Comparison of ENCODE assay signal across 17 cellular contexts in the genomic region with DNA sequence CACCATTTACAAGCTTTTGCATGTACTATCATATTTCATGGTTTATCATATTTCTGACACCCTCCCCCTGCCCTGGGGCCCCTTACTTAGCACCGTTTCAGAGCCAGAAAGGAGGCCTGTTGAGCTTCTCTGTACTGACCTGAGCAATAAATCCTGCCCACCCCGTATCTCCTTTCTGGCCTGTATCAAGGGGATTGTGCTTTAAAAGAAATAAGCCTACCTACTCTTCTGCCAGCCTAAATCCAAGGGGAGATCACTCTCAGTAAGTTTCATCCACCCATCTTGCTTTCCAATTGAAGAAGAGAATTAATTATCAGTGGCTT. TPM values are rescaled to one million over a fixed set of nuclear protein-coding genes. Genes with fewer than 3 reads are reported as not detected.
DNase-seq lines count a peak whose midpoint lies in the region; ATAC-seq, FAIRE-seq and TF ChIP-seq lines count a peak whose summit lies in the region.
"Had no signal": no experiment of that assay in that cellular context is flagged by ENCODE, and none has a peak within 500 bp of the region (broad histone marks: within the 10 kb centered on the region; RNA-seq: fewer than 3 reads in every experiment).

No MANE protein-coding gene starts in this region.

- TF ChIP-seq RAD21 in IMR-90 (IDR thresholded peaks at IDR 0.05; ENCODE audit: low read length) (no peak), H1 (IDR thresholded peaks at IDR 0.05 in 1 of 2, conservative IDR thresholded peaks at IDR 0.05 in 1 of 2; ENCODE audit: low read depth in 2 of 2, low read length in 2 of 2) (no peak)

- H4K20me1 ChIP-seq in IMR-90 (ENCODE audit: insufficient read depth, low read length): no peaks in the 10 kb centered on the region
- H4K20me1 ChIP-seq in H1 (replicated peaks in 1 of 2; ENCODE audit: control insufficient read depth in 1 of 2, insufficient read depth in 2 of 2, low read length in 2 of 2): no peaks in the 10 kb centered on the region
- H4K20me1 ChIP-seq: BLaER1 had no signal

- no peak for FAIRE-seq in H1 (lab: Jason Lieb, UNC)
- FAIRE-seq: A549 had no signal

- in situ Hi-C loops in IMR-90 (cut with MboI; ENCODE audit: low sequenced_read_pairs): no loop called here

- CTCF ChIA-PET in Calu3 (lab: Charles Lee): interaction anchor here (1.3 kb wide), 1 partner anchor 11 kb away, joined by 3 read pairs; no protein-coding TSS in a partner anchor
- CTCF ChIA-PET in IMR-90 (lab: Yijun Ruan, JAX): no interaction called here
- CTCF ChIA-PET in H1 (lab: Charles Lee; ENCODE audit: partially characterized antibody): interaction anchor here (0.7 to 2.3 kb wide), 24 partner anchors 9 to 1016 kb away, joined by 3 to 13 read pairs (median 4); no protein-coding TSS in a partner anchor

- H3K27me3 ChIP-seq in IMR-90 (ENCODE audit: control insufficient read depth, insufficient read depth, low read length) (no peaks in the 10 kb centered on the region), H1 (replicated peaks in 1 of 4; ENCODE audit: control insufficient read depth in 3 of 4, extremely low read depth in 1 of 4, insufficient read depth in 3 of 4, low read length in 3 of 4) (no peaks in the 10 kb centered on the region)
- H3K27me3 ChIP-seq: BLaER1, SJSA1 had no signal

- peak overlapping the region; percentile 86 for H2BK5ac ChIP-seq in IMR-90 (ENCODE audit: low read depth, low read length, poor library complexity, severe bottlenecking)
- H2BK5ac ChIP-seq in H1 (ENCODE audit: low read depth, low read length): no peak overlapping the region

- H3K4me3 Mint-ChIP-seq in Calu3 (ENCODE audit: low read depth, unreplicated experiment) (no peak overlapping the region), nephron (no peak overlapping the region)
- H3K4me3 Mint-ChIP-seq: CD4-positive, alpha-beta memory T cell; HFFc6; IgD-negative memory B cell had no signal

- H3K9ac ChIP-seq in IMR-90 (ENCODE audit: low read depth, low read length) (no peak overlapping the region), H1 (replicated peaks in 1 of 4; ENCODE audit: extremely low read depth in 1 of 4, low read depth in 3 of 4, low read length in 3 of 4) (no peak overlapping the region)
- H3K9ac ChIP-seq: BLaER1 had no signal

- H3K9me3 Mint-ChIP-seq in Calu3 (ENCODE audit: low read depth, unreplicated experiment) (peaks cover 9% of the 10 kb centered on the region), nephron (no peaks in the 10 kb centered on the region)
- H3K9me3 Mint-ChIP-seq: CD4-positive, alpha-beta memory T cell; HFFc6; IgD-negative memory B cell had no signal

- TF ChIP-seq EP300 in H1 (IDR thresholded peaks at IDR 0.05; ENCODE audit: borderline replicate concordance in 1 of 2, low read depth in 2 of 2, low read length in 2 of 2): no peak

- no peak overlapping the region for H3K4me2 ChIP-seq in IMR-90 (ENCODE audit: low read depth, low read length)
- H3K4me2 ChIP-seq in H1 (ENCODE audit: insufficient read depth in 1 of 2, low read depth in 2 of 2, low read length in 2 of 2): no peak overlapping the region
- H3K4me2 ChIP-seq: A549, BLaER1, PC-9 had no signal

- H4K91ac ChIP-seq in IMR-90 (ENCODE audit: insufficient read depth, low read depth, low read length) (peak overlapping the region; percentile 39), H1 (replicated peaks; ENCODE audit: insufficient read length, low read length) (no peak overlapping the region)

- no TSS peak for BruUV-seq in Calu3 (replicated peaks; lab: Mats Ljungman, UMichigan)
- no TSS peak for BruUV-seq in IMR-90 (replicated peaks; lab: Mats Ljungman, UMichigan)

- peaks cover 0 to 13% of the 10 kb centered on the region in 2 experiments; a peak in 2 of 4 replicates for H3K79me1 ChIP-seq in IMR-90 (ENCODE audit: low read depth in 1 of 2, low read length in 2 of 2)
- no peaks in the 10 kb centered on the region for H3K79me1 ChIP-seq in H1 (ENCODE audit: low read depth, low read length)

- H2BK15ac ChIP-seq in IMR-90 (ENCODE audit: low read depth, low read length) (peak overlapping the region; percentile 92; the same call in 2 of the 3 replicates), H1 (ENCODE audit: low read length) (no peak overlapping the region)

- peaks cover 54% of the 10 kb centered on the region for H3K4me1 Mint-ChIP-seq in Calu3 (ENCODE audit: low read depth, unreplicated experiment)
- H3K4me1 Mint-ChIP-seq in nephron: peaks cover 67% of the 10 kb centered on the region
- H3K4me1 Mint-ChIP-seq: CD4-positive, alpha-beta memory T cell; IgD-negative memory B cell had no signal

- DNase-seq in Calu3 (no peak), IMR-90 (no peak), H1 (ENCODE audit: low read depth in 1 of 2, low spot score in 2 of 2) (no peak), NCI-H524 (lab: John Stamatoyannopoulos, UW) (no peak), HPDE6-E6E7 (ENCODE audit: extremely low spot score) (no peak)
- DNase-seq: GF-D8, HFFc6, PC-9 had no signal

- H2AK9ac ChIP-seq in IMR-90 (replicated peaks; ENCODE audit: low read depth, low read length, poor library complexity): no peak overlapping the region

- H3K36me3 ChIP-seq in IMR-90 (ENCODE audit: control insufficient read depth, insufficient read depth, low read length) (no peaks in the 10 kb centered on the region), H1 (ENCODE audit: control insufficient read depth in 2 of 4, insufficient read depth in 4 of 4, low read length in 3 of 4) (no peaks in the 10 kb centered on the region)
- H3K36me3 ChIP-seq: BLaER1, SJSA1 had no signal

- H3K9me3 ChIP-seq in IMR-90 (ENCODE audit: control insufficient read depth, insufficient read depth, low read length) (no peaks in the 10 kb centered on the region), H1 (ENCODE audit: insufficient read depth in 2 of 2, low read depth in 1 of 2, low read length in 1 of 2) (no peaks in the 10 kb centered on the region)
- H3K9me3 ChIP-seq: A549, BLaER1, SJSA1 had no signal

- no peak overlapping the region for H3K56ac ChIP-seq in IMR-90 (ENCODE audit: extremely low read depth, insufficient read depth, low read length)
- no peak overlapping the region for H3K56ac ChIP-seq in H1 (replicated peaks; ENCODE audit: insufficient read length, low read depth, low read length)

- POLR2A ChIA-PET in IMR-90 (lab: Charles Lee; ENCODE audit: unreplicated experiment) (no interaction called here), H1 (lab: Charles Lee; ENCODE audit: partially characterized antibody) (no interaction called here)

- H2AFZ ChIP-seq in IMR-90 (replicated peaks; ENCODE audit: low read length, poor library complexity): no peak overlapping the region
- H2AFZ ChIP-seq in H1 (ENCODE audit: low read length): peak overlapping the region; percentile 47
- H2AFZ ChIP-seq: PC-9 had no signal

- peak overlapping the region; percentile 16; the same call in 1 of the 2 replicates for H3K27ac ChIP-seq in IMR-90 (ENCODE audit: insufficient read depth, low read length)
- no peak overlapping the region for H3K27ac ChIP-seq in H1 (ENCODE audit: low read depth, low read length)
- H3K27ac ChIP-seq: BLaER1, PC-9, RWPE1, SJSA1 had no signal

- H4K5ac ChIP-seq in IMR-90 (ENCODE audit: low read depth, low read length) (peak overlapping the region; percentile 38), H1 (ENCODE audit: insufficient read length, low read depth, low read length) (no peak overlapping the region)

- H3K4ac ChIP-seq in IMR-90 (ENCODE audit: low read depth, low read length) (peak overlapping the region; percentile 94; the same call in 1 of the 2 replicates), H1 (replicated peaks; ENCODE audit: insufficient read length, low read depth, low read length) (no peak overlapping the region)

- H3K27me3 Mint-ChIP-seq in Calu3 (ENCODE audit: unreplicated experiment): no peaks in the 10 kb centered on the region
- H3K27me3 Mint-ChIP-seq in nephron (ENCODE audit: low read depth): peaks cover 1% of the 10 kb centered on the region

- TF ChIP-seq POLR2A in IMR-90 (IDR thresholded peaks at IDR 0.05; ENCODE audit: low read depth, low read length): no peak
- no peak for TF ChIP-seq POLR2A in H1 (IDR thresholded peaks at IDR 0.05; ENCODE audit: control extremely low read depth in 1 of 2, low read depth in 2 of 2, low read length in 2 of 2)

- H3K23me2 ChIP-seq in H1 (ENCODE audit: low read depth, low read length): no peaks in the 10 kb centered on the region

- TF ChIP-seq CTCF in Calu3 (IDR thresholded peaks at IDR 0.05; ENCODE audit: unreplicated experiment) (no peak), IMR-90 (conservative IDR thresholded peaks at IDR 0.05; ENCODE audit: low read depth, low read length) (no peak), H1 (IDR thresholded peaks at IDR 0.05; ENCODE audit: control extremely low read depth in 1 of 3, insufficient read depth in 1 of 3, low read depth in 1 of 3, low read length in 3 of 3) (no peak), nephron (IDR thresholded peaks at IDR 0.05; ENCODE audit: unreplicated experiment in 3 of 3) (no peak)

- H2BK120ac ChIP-seq in IMR-90 (ENCODE audit: low read depth, low read length) (peak overlapping the region; percentile 93), H1 (replicated peaks; ENCODE audit: low read depth, low read length) (no peak overlapping the region)

- H2BK12ac ChIP-seq in H1 (ENCODE audit: low read depth, low read length): no peak overlapping the region; the same call in 1 of the 2 replicates

- ATAC-seq in IMR-90 (ENCODE audit: low read depth) (no peak), HG03432 (IDR thresholded peaks at IDR 0.05; ENCODE audit: unreplicated experiment) (no peak)

- H3K79me2 ChIP-seq in H1 (ENCODE audit: control insufficient read depth in 1 of 2, insufficient read depth in 2 of 2, low read length in 2 of 2): no peaks in the 10 kb centered on the region

- H3K36me3 Mint-ChIP-seq in Calu3 (ENCODE audit: insufficient read depth, unreplicated experiment): peaks cover 9% of the 10 kb centered on the region
- H3K36me3 Mint-ChIP-seq in nephron (ENCODE audit: low read depth): no peaks in the 10 kb centered on the region
- H3K36me3 Mint-ChIP-seq: CD4-positive, alpha-beta memory T cell; IgD-negative memory B cell had no signal

- H2AK5ac ChIP-seq in IMR-90 (ENCODE audit: low read depth, low read length): no peak overlapping the region; the same call in 1 of the 2 replicates
- H2AK5ac ChIP-seq in H1 (ENCODE audit: low read depth, low read length): no peak overlapping the region

- no CpG with 5 or more reads among the region's 2 CpGs for WGBS in IMR-90 (ENCODE audit: extremely low coverage in 2 of 2, insufficient read length in 1 of 2), 2 experiments
- 83% methylated on average over 2 of the region's 2 CpGs; no CpG with 5 or more reads in 1 of the 2 experiments for WGBS in H1 (ENCODE audit: extremely low coverage in 1 of 2, insufficient coverage in 1 of 2, insufficient read length in 1 of 2, insufficient replicate concordance in 2 of 2, low coverage in 1 of 2, low lambda C conversion rate in 2 of 2, missing lambda C conversion rate in 1 of 2), 2 experiments

- H3K14ac ChIP-seq in IMR-90 (replicated peaks; ENCODE audit: low read depth, low read length) (peak overlapping the region; percentile 61; the same call in 1 of the 2 replicates), H1 (ENCODE audit: insufficient read length) (no peak overlapping the region)

- H3K4me1 ChIP-seq in IMR-90 (ENCODE audit: control insufficient read depth, insufficient read depth, low read length) (peaks cover 25% of the 10 kb centered on the region), H1 (replicated peaks in 1 of 4; ENCODE audit: control insufficient read depth in 3 of 4, insufficient read depth in 4 of 4, low read length in 3 of 4) (peaks cover 0 to 3% (median 0%) of the 10 kb centered on the region in 4 experiments; a peak in 1 of 7 replicates)
- H3K4me1 ChIP-seq: BLaER1 had no signal

- intact Hi-C loops in Calu3 (cut with micrococcal nuclease; ENCODE audit: unreplicated experiment): no loop called here
- intact Hi-C loops in IMR-90 (cut with micrococcal nuclease): no loop called here

- H2BK20ac ChIP-seq in IMR-90 (ENCODE audit: low read depth, low read length) (peak overlapping the region; percentile 98), H1 (ENCODE audit: low read length) (no peak overlapping the region)

- H3K23ac ChIP-seq in IMR-90 (ENCODE audit: low read depth, low read length) (no peak overlapping the region), H1 (ENCODE audit: insufficient read length) (no peak overlapping the region)

- H3K4me3 ChIP-seq in IMR-90 (ENCODE audit: insufficient read depth, low read depth, low read length): no peak overlapping the region
- no peak overlapping the region for H3K4me3 ChIP-seq in H1 (ENCODE audit: extremely low read depth in 1 of 4, insufficient read depth in 2 of 4, low read depth in 3 of 4, low read length in 4 of 4)
- H3K4me3 ChIP-seq: A549, BLaER1, PC-9, SJSA1 had no signal

- H3K18ac ChIP-seq in IMR-90 (ENCODE audit: low read depth, low read length): peak overlapping the region; percentile 88
- H3K18ac ChIP-seq in H1 (ENCODE audit: extremely low read depth, low read length): no peak overlapping the region

- dilution Hi-C loops in IMR-90 (cut with HindIII; ENCODE audit: low sequenced_read_pairs, unreplicated experiment): no loop called here

- H4K8ac ChIP-seq in IMR-90 (ENCODE audit: low read depth in 2 of 2, low read length in 2 of 2): peak overlapping the region; percentile 36 to 89; a peak in 3 of 4 replicates
- H4K8ac ChIP-seq in H1 (ENCODE audit: extremely low read depth, insufficient read depth, low read length): no peak overlapping the region

- peak overlapping the region; percentile 2 for H3K27ac Mint-ChIP-seq in Calu3 (ENCODE audit: unreplicated experiment)
- H3K27ac Mint-ChIP-seq in nephron: peak overlapping the region; percentile 0 to 82 (median 53)
- H3K27ac Mint-ChIP-seq: CD4-positive, alpha-beta memory T cell; IgD-negative memory B cell had no signal

- H3K9me1 ChIP-seq in IMR-90 (ENCODE audit: insufficient read depth, low read length): peaks cover 16% of the 10 kb centered on the region; the same call in 1 of the 2 replicates

RNA-seq across cellular contexts. Expression of gene FST, which starts 54.0 kb away (rescaled TPM):
- total RNA-seq in Calu3 (2022) (19.4 and 19.6 TPM in 2 replicates), IMR-90 (2012; rRNA removed) (141 and 187 TPM in 2 replicates)
- polyA plus RNA-seq in IMR-90 (2012; rRNA removed) (195 and 238 TPM in 2 replicates), H1 (2011; rRNA removed) (9.8 and 17.5 TPM in 2 replicates)
- polyA plus RNA-seq in IMR-90 (2012; cell fraction: cytosol; rRNA removed): 61.8 and 174 TPM in 2 replicates
- polyA plus RNA-seq in IMR-90 (2012; cell fraction: nucleus; rRNA removed; ENCODE audit: low replicate concordance): 146 and 220 TPM in 2 replicates
- total RNA-seq in H1 (2021; fragmentation: NEBNext Ultra II Directional; extraction: Animal tissue kit (Norgen Biotek cat#: 25700)): 16.6 and 16.8 TPM in 2 replicates
- 17.9 TPM for polyA plus RNA-seq in H1 (2011; cell fraction: cytosol; rRNA removed)
- polyA plus RNA-seq in H1 (2011; cell fraction: nucleus; rRNA removed): 17.6 TPM
- 26.7 to 35.3 TPM (median 28.8 TPM) in 4 replicates for polyA plus RNA-seq in H1 (2012, experiment 1 of 2)
- polyA plus RNA-seq in H1 (2012, experiment 2 of 2): 11.1 TPM
- polyA plus RNA-seq in H1 (2013, experiment 1 of 2): 15.6 TPM
- polyA plus RNA-seq in H1 (2013, experiment 2 of 2): 16.6 TPM
- 9.3 and 13.6 TPM in 2 replicates for polyA minus RNA-seq in H1 (2011; rRNA and poly(A)+ RNA removed)
- 9.1 TPM for polyA minus RNA-seq in H1 (2011; cell fraction: cytosol; rRNA and poly(A)+ RNA removed)
- polyA minus RNA-seq in H1 (2011; cell fraction: nucleus; rRNA and poly(A)+ RNA removed): 9.8 TPM
- total RNA-seq: HT-29 had no signal
- polyA plus RNA-seq: IgD-negative memory B cell had no signal
